13 cellular contexts compared by ENCODE assay signal in genomic region chr19:13622727-13623126, GRCh38.
A peak's percentile ranks its signal among the peaks of the same experiment; 100 is the strongest.
DNase-seq lines count a peak whose midpoint lies in the region; ATAC-seq and TF ChIP-seq lines count a peak whose summit lies in the region.
"Had no signal": no experiment of that assay in that cellular context is flagged by ENCODE, and none has a peak within 500 bp of the region (broad histone marks: within the 10 kb centered on the region; RNA-seq: fewer than 3 reads in every experiment).

No MANE protein-coding gene starts in this region.

- no peak for ATAC-seq in sciatic nerve
- ATAC-seq in HG02588 (IDR thresholded peaks at IDR 0.05; ENCODE audit: unreplicated experiment) = no peak
- ATAC-seq: activated CD4-positive, alpha-beta T cell treated with anti-CD3 and anti-CD28 coated beads for 36 hours; CD8-positive, alpha-beta T cell; K562; left lobe of liver had no signal

- no peaks in the 10 kb centered on the region for H3K36me3 Mint-ChIP-seq in brain
- H3K36me3 Mint-ChIP-seq: CD8-positive, alpha-beta T cell had no signal

- peak; percentile 1 for DNase-seq in activated effector memory CD4-positive, alpha-beta T cell treated with anti-CD3 and anti-CD28 coated beads, Interleukin-2, amount 50 U/mL, for 16 hours
- no peak for DNase-seq in activated effector memory CD4-positive, alpha-beta T cell treated with Interleukin-2 at 50 U/mL for 16 hours
- peak; percentile 40 for DNase-seq in NCI-H2029 (lab: John Stamatoyannopoulos, UW)
- peak; percentile 27 for DNase-seq in sciatic nerve (ENCODE audit: low spot score)
- no peak for DNase-seq in 8988T
- no peak for DNase-seq in NCI-H187 (lab: John Stamatoyannopoulos, UW)
- DNase-seq: activated CD4-positive, alpha-beta T cell treated with anti-CD3 and anti-CD28 coated beads for 36 hours; CD8-positive, alpha-beta T cell; OCI-M1 had no signal

- H3K27ac Mint-ChIP-seq in brain = peak overlapping the region; percentile 77 to 97 (median 91)
- H3K27ac Mint-ChIP-seq: activated CD4-positive, alpha-beta T cell treated with anti-CD3 and anti-CD28 coated beads for 36 hours; CD8-positive, alpha-beta T cell had no signal

- intact Hi-C loops in sciatic nerve (cut with DNase I) = no loop called here

- H3K9me3 Mint-ChIP-seq in brain = peaks cover 0 to 5% (median 0%) of the 10 kb centered on the region in 5 experiments
- H3K9me3 Mint-ChIP-seq: CD8-positive, alpha-beta T cell had no signal

- H3K4me1 Mint-ChIP-seq in brain = peaks cover 43% of the 10 kb centered on the region

- H3K4me3 Mint-ChIP-seq in brain = peak overlapping the region; percentile 71 to 83 (median 77)
- H3K4me3 Mint-ChIP-seq: activated CD4-positive, alpha-beta T cell treated with anti-CD3 and anti-CD28 coated beads for 36 hours; CD8-positive, alpha-beta T cell had no signal

- H3K27me3 Mint-ChIP-seq in brain = peaks cover 6% of the 10 kb centered on the region

- no peak for TF ChIP-seq CTCF in brain (conservative IDR thresholded peaks at IDR 0.05)

Comparison
In these comparisons a context has a peak if more than half of its experiments do, and no peak if none do; other contexts are left out.
1. DNase-seq: peak in activated effector memory CD4-positive, alpha-beta T cell treated with anti-CD3 and anti-CD28 coated beads, Interleukin-2, amount 50 U/mL, for 16 hours (single experiment), NCI-H2029 (single experiment) and sciatic nerve (single experiment); none in activated effector memory CD4-positive, alpha-beta T cell treated with Interleukin-2 at 50 U/mL for 16 hours (single experiment), 8988T (single experiment) and NCI-H187 (0 of 2).